Comparison of ENCODE assay signal across 17 cellular contexts in genomic region chr17:50848039-50848438, GRCh38. TPM values are rescaled to one million over a fixed set of nuclear protein-coding genes. Genes with fewer than 3 reads are reported as not detected.
"Had no signal": no experiment of that assay in that cellular context is flagged by ENCODE, and none has a peak within 500 bp of the region (broad histone marks: within the 10 kb centered on the region; RNA-seq: fewer than 3 reads in every experiment).

No MANE protein-coding gene starts in this region.

- ATAC-seq: activated CD4-positive, CD25-positive, alpha-beta regulatory T cell treated with anti-CD3 and anti-CD28 coated beads, Interleukin-2, amount 50 U/mL, for 24 hours; left lung; sciatic nerve; stimulated activated memory B cell treated with anti-CD40 and anti-IgM and Interleukin-4, amounts not matched to agents 10 μg/mL and 1 μg/mL and 100 μg/mL, for 72 hours; upper lobe of right lung had no signal

- H3K36me3 ChIP-seq: left lung, thoracic aorta, upper lobe of right lung had no signal

- H3K9me3 Mint-ChIP-seq: activated CD4-positive, alpha-beta T cell treated with anti-CD3 and anti-CD28 coated beads, Interleukin-2, amount 10 ng/mL, durations not matched to agents 7 days and 5 days; T-helper 1 cell treated with Interleukin-12 subunit alpha and Interleukin-12 subunit beta and Interleukin-4 antibody, amounts not matched to agents 30 μg/mL and 1 μg/mL, for 36 hours had no signal

- H3K27ac ChIP-seq: left lung, thoracic aorta, upper lobe of right lung had no signal

- H3K27me3 Mint-ChIP-seq: activated naive CD8-positive, alpha-beta T cell; progenitor cell of endocrine pancreas; stimulated activated memory B cell treated with anti-CD40 and anti-IgM and Interleukin-4, amounts not matched to agents 10 μg/mL and 1 μg/mL and 100 μg/mL, for 72 hours had no signal

- H3K4me3 Mint-ChIP-seq: activated CD4-positive, alpha-beta T cell treated with anti-CD3 and anti-CD28 coated beads, Interleukin-2, amount 10 ng/mL, durations not matched to agents 7 days and 5 days; activated naive CD8-positive, alpha-beta T cell; stimulated activated memory B cell treated with anti-CD40 and anti-IgM and Interleukin-4, amounts not matched to agents 10 μg/mL and 1 μg/mL and 100 μg/mL, for 72 hours; T-helper 1 cell treated with Interleukin-12 subunit alpha and Interleukin-12 subunit beta and Interleukin-4 antibody, amounts not matched to agents 30 μg/mL and 1 μg/mL, for 36 hours had no signal

- H3K27ac Mint-ChIP-seq: activated CD4-positive, alpha-beta T cell treated with anti-CD3 and anti-CD28 coated beads, Interleukin-2, amount 10 ng/mL, durations not matched to agents 7 days and 5 days; activated naive CD8-positive, alpha-beta T cell; stimulated activated memory B cell treated with anti-CD40 and anti-IgM and Interleukin-4, amounts not matched to agents 10 μg/mL and 1 μg/mL and 100 μg/mL, for 72 hours; T-helper 1 cell treated with Interleukin-12 subunit alpha and Interleukin-12 subunit beta and Interleukin-4 antibody, amounts not matched to agents 30 μg/mL and 1 μg/mL, for 36 hours had no signal

- H3K4me3 ChIP-seq: left lung, thoracic aorta, upper lobe of right lung had no signal

- H3K36me3 Mint-ChIP-seq: activated naive CD8-positive, alpha-beta T cell; stimulated activated memory B cell treated with anti-CD40 and anti-IgM and Interleukin-4, amounts not matched to agents 10 μg/mL and 1 μg/mL and 100 μg/mL, for 72 hours had no signal

- H3K9me3 ChIP-seq: thoracic aorta, upper lobe of right lung had no signal

- DNase-seq: activated CD4-positive, alpha-beta T cell treated with anti-CD3 and anti-CD28 coated beads, Interleukin-2, amount 10 ng/mL, durations not matched to agents 7 days and 5 days; dermis blood vessel endothelial cell; effector memory CD4-positive, alpha-beta T cell; glutamatergic neuron; kidney; left lung; stimulated activated CD4-positive, alpha-beta T cell treated with anti-CD3 and anti-CD28 coated beads, Interleukin-4, amount 100 ng/mL, for 4 hours; upper lobe of right lung had no signal

- H3K27me3 ChIP-seq: left lung, upper lobe of right lung had no signal

RNA-seq across cellular contexts. Expression of gene WFIKKN2, which starts 12.7 kb away (rescaled TPM):
- total RNA-seq: activated CD4-positive, alpha-beta T cell treated with anti-CD3 and anti-CD28 coated beads, Interleukin-2, amount 10 ng/mL, durations not matched to agents 7 days and 5 days; activated CD8-positive, alpha-beta memory T cell treated with anti-CD3 and anti-CD28 coated beads for 36 hours; dermis blood vessel endothelial cell; left lung; progenitor cell of endocrine pancreas had no signal
- polyA plus RNA-seq: neural cell had no signal
